Comparison of ENCODE assay signal across 1 cellular context in genomic region chr3:152360966-152361365, GRCh38.
TF ChIP-seq lines count a peak whose summit lies in the region.

No MANE protein-coding gene starts in this region.

TF ChIP-seq in IMR-90, 13 proteins besides CTCF, POLR2A, EP300 and RAD21:
- no peak for TF ChIP-seq USF2 (IDR thresholded peaks at IDR 0.05; ENCODE audit: low read depth, low read length)
- no peak for TF ChIP-seq MAZ (IDR thresholded peaks at IDR 0.05; ENCODE audit: borderline replicate concordance, low read depth, low read length)
- no peak for TF ChIP-seq CHD1 (IDR thresholded peaks at IDR 0.05; ENCODE audit: low read depth, low read length)
- TF ChIP-seq CEBPB (IDR thresholded peaks at IDR 0.05; ENCODE audit: low read depth, low read length): no peak
- TF ChIP-seq ELK1 (IDR thresholded peaks at IDR 0.05; ENCODE audit: borderline replicate concordance, low read depth, low read length): no peak
- TF ChIP-seq NFE2L2 (IDR thresholded peaks at IDR 0.05; ENCODE audit: low read depth, low read length): no peak
